Comparison of ENCODE assay signal across 24 cellular contexts in the genomic region with DNA sequence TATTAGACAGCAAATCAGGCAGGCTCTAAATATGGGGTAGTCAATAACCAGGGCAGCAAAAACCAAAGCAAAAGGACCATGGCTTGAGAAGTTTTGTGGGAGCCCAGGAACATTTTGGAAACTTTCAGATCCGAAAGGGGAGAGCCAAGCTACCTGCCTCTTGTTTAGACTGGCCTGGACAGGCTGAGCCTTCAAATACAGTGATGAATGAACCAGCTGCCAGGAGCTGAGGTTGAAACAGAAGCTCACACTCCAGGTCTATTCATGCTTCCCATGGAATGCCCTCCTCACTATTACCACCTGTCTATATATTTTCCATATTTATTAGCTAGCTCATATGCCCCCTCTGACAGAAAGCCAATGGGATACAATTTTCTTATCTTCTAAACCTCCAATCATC.
"Had no signal": no experiment of that assay in that cellular context is flagged by ENCODE, and none has a peak within 500 bp of the region (broad histone marks: within the 10 kb centered on the region; RNA-seq: fewer than 3 reads in every experiment).

No MANE protein-coding gene starts in this region.

- H3K4me3 ChIP-seq: colonic mucosa, esophagus muscularis mucosa, lung, right lobe of liver, suprapubic skin, transverse colon, upper lobe of right lung, uterus had no signal

- ATAC-seq: left lobe of liver; natural killer cell treated with Interleukin-12 subunit alpha and Interleukin-12 subunit beta and Interleukin-15 and Interleukin-18, amount 100 ng/mL, for 72 hours; right lobe of liver; stimulated activated naive B cell treated with anti-CD40 and anti-IgM and Interleukin-4, amounts not matched to agents 10 μg/mL and 1 μg/mL and 100 μg/mL, for 72 hours; upper lobe of right lung had no signal

- H3K27ac ChIP-seq: colonic mucosa, epithelial cell of prostate, esophagus muscularis mucosa, parathyroid adenoma, right lobe of liver, suprapubic skin, transverse colon, upper lobe of right lung, uterus had no signal

- H3K4me1 ChIP-seq: colonic mucosa, esophagus muscularis mucosa, parathyroid adenoma, right lobe of liver, transverse colon, upper lobe of right lung, uterus had no signal

- H3K9ac ChIP-seq: parathyroid adenoma had no signal

- H3K27me3 ChIP-seq: colonic mucosa, esophagus muscularis mucosa, right lobe of liver, suprapubic skin, transverse colon, upper lobe of right lung, uterus had no signal

- DNase-seq: colonic mucosa; effector CD8-positive, alpha-beta T cell; endodermal cell; foreskin melanocyte; glutamatergic neuron; hypothalamus; immature natural killer cell; islet precursor cell; naive B cell; small intestine; stimulated activated CD4-positive, alpha-beta T cell treated with anti-CD3 and anti-CD28 coated beads, Interleukin-15, amount 100 ng/mL, for 24 hours; stimulated activated CD4-positive, alpha-beta T cell treated with anti-CD3 and anti-CD28 coated beads, Interleukin-2, amount 100 ng/mL, for 48 hours; stimulated activated naive B cell treated with anti-CD40 and anti-IgM and Interleukin-4, amounts not matched to agents 10 μg/mL and 1 μg/mL and 100 μg/mL, for 72 hours; transverse colon; upper lobe of right lung; uterus had no signal

- H3K36me3 ChIP-seq: colonic mucosa, esophagus muscularis mucosa, right lobe of liver, suprapubic skin, transverse colon, upper lobe of right lung, uterus had no signal

- H3K9me3 ChIP-seq: colonic mucosa, right lobe of liver, suprapubic skin, transverse colon, upper lobe of right lung, uterus had no signal
